In the genomic region with DNA sequence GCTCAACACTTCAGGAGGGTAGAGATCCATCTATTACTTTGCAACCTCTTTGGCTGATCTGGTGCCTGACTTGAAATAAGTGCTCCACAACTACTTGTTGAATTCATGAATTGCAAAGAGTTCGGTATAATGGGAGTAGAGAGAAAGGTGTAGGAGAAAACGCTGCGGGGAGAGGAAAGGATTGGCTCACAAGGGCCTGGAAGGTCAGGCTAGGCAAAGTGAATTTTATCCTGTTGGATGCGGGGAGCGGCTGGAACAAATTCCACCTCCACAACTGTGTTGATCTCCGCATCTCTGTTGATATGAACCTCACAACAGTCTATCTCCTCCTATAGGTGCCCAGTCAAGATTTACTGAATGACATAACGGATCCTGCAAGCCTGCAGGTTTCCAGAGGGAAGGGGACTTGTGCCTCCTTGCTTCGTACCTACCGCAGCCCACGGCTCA, we compare ENCODE assay signal across 9 cellular contexts. TPM values are rescaled to one million over a fixed set of nuclear protein-coding genes. Genes with fewer than 3 reads are reported as not detected.
DNase-seq lines count a peak whose midpoint lies in the region; ATAC-seq and TF ChIP-seq lines count a peak whose summit lies in the region.
"Had no signal": no experiment of that assay in that cellular context is flagged by ENCODE, and none has a peak within 500 bp of the region (broad histone marks: within the 10 kb centered on the region; RNA-seq: fewer than 3 reads in every experiment).

No MANE protein-coding gene starts in this region.

- peak; percentile 11 for DNase-seq in EH (ENCODE audit: low read depth)
- DNase-seq in Jurkat, Clone E6-1 (ENCODE audit: low read depth, low spot score), result no peak
- DNase-seq in cerebellum (ENCODE audit: low spot score), result peak; percentile 35
- DNase-seq in mesothelial cell of epicardium (ENCODE audit: low spot score in 2 of 2, unreplicated experiment in 2 of 2), result no peak
- DNase-seq in ecto neural progenitor cell (ENCODE audit: low spot score), result no peak
- DNase-seq in GM03348 (ENCODE audit: low spot score), result no peak

- no peaks in the 10 kb centered on the region for H3K9me3 Mint-ChIP-seq in mesothelial cell of epicardium

- peak overlapping the region; percentile 87 for H3K4me3 ChIP-seq in Jurkat, Clone E6-1 (ENCODE audit: low read length)

- peak overlapping the region; percentile 98 for H3K4me3 Mint-ChIP-seq in mesothelial cell of epicardium

- peaks cover 28% of the 10 kb centered on the region for H3K4me1 Mint-ChIP-seq in mesothelial cell of epicardium

- ATAC-seq in GM21786 (IDR thresholded peaks at IDR 0.05; ENCODE audit: unreplicated experiment), result no peak
- ATAC-seq in HG03039 (IDR thresholded peaks at IDR 0.05; ENCODE audit: unreplicated experiment), result no peak

- no peaks in the 10 kb centered on the region for H3K27me3 Mint-ChIP-seq in mesothelial cell of epicardium (ENCODE audit: low read depth)

- no peak for TF ChIP-seq CTCF in mesothelial cell of epicardium (IDR thresholded peaks at IDR 0.05; ENCODE audit: unreplicated experiment)

- H3K27ac Mint-ChIP-seq in mesothelial cell of epicardium, result peak overlapping the region; percentile 85

- peaks cover 9% of the 10 kb centered on the region for H3K36me3 Mint-ChIP-seq in mesothelial cell of epicardium

RNA-seq across cellular contexts. Expression of gene SLX4, which starts 0.7 kb away (rescaled TPM):
- polyA plus RNA-seq in Jurkat, Clone E6-1 (2012; ENCODE audit: insufficient read depth, insufficient read length), result 6.7 TPM
- total RNA-seq in cerebellum (12.2 TPM), mesothelial cell of epicardium (11.0 to 12.0 TPM (median 11.1 TPM) in 3 replicates)

RNA-seq across cellular contexts. Expression of gene NLRC3, which starts 33.5 kb away (rescaled TPM):
- 7.5 TPM for polyA plus RNA-seq in Jurkat, Clone E6-1 (2012; ENCODE audit: insufficient read depth, insufficient read length)
- total RNA-seq in cerebellum, result 0.73 TPM
- total RNA-seq in mesothelial cell of epicardium, result 0.04 to 0.13 TPM in 2 of 3 replicates, not detected in the other
- total RNA-seq: SK-MEL-5 had no signal

RNA-seq across cellular contexts. Expression of gene DNASE1, which starts 43.8 kb away (rescaled TPM):
- 22.2 TPM for polyA plus RNA-seq in Jurkat, Clone E6-1 (2012; ENCODE audit: insufficient read depth, insufficient read length)
- total RNA-seq in cerebellum (60.1 TPM), mesothelial cell of epicardium (43.4 to 48.7 TPM (median 46.0 TPM) in 3 replicates)

Comparison
In these comparisons a context has a peak if more than half of its experiments do, and no peak if none do; other contexts are left out.
1. DNase-seq: peak in EH (single experiment) and cerebellum (single experiment); none in Jurkat, Clone E6-1 (single experiment), mesothelial cell of epicardium (0 of 2), ecto neural progenitor cell (single experiment) and GM03348 (single experiment).